8 cellular contexts compared by ENCODE assay signal in genomic region chr17:78735832-78736525, GRCh38. TPM values are rescaled to one million over a fixed set of nuclear protein-coding genes. Genes with fewer than 3 reads are reported as not detected.
DNase-seq lines count a peak whose midpoint lies in the region; ATAC-seq and TF ChIP-seq lines count a peak whose summit lies in the region.

No MANE protein-coding gene starts in this region.

- CTCF ChIA-PET in CD8-positive, alpha-beta T cell (lab: Charles Lee) = interaction anchor here (0.8 to 2.7 kb wide), 8 partner anchors 11 to 239 kb away, joined by 3 to 26 read pairs (median 3); no protein-coding TSS in a partner anchor
- CTCF ChIA-PET in activated CD4-positive, alpha-beta memory T cell treated with anti-CD3 and anti-CD28 coated beads, Interleukin-2, amount 10 ng/mL, durations not matched to agents 7 days and 5 days (lab: Charles Lee) = interaction anchor here (0.5 to 3.6 kb wide), 10 partner anchors 8 to 342 kb away, joined by 3 to 24 read pairs (median 4); no protein-coding TSS in a partner anchor

- no peak for TF ChIP-seq CTCF in CD8-positive, alpha-beta T cell (IDR thresholded peaks at IDR 0.05)
- TF ChIP-seq CTCF in neural progenitor cell (IDR thresholded peaks at IDR 0.05) = no peak

- peak overlapping the region; percentile 58 for H3K27ac ChIP-seq in CD8-positive, alpha-beta T cell (ENCODE audit: low read depth, low read length)
- H3K27ac ChIP-seq in thymus (ENCODE audit: low read depth) (peak overlapping the region; percentile 92), neural progenitor cell (no peak overlapping the region)

- peak overlapping the region; percentile 63 for H3K4me3 ChIP-seq in CD8-positive, alpha-beta T cell (ENCODE audit: low read depth, low read length)
- H3K4me3 ChIP-seq in thymus (ENCODE audit: low read length) = peak overlapping the region; percentile 61
- no peak overlapping the region for H3K4me3 ChIP-seq in neural progenitor cell

- H3K36me3 ChIP-seq in CD8-positive, alpha-beta T cell (ENCODE audit: insufficient read depth, low read length) = no peaks in the 10 kb centered on the region
- H3K36me3 ChIP-seq in thymus (ENCODE audit: control insufficient read depth, insufficient read depth) (no peaks in the 10 kb centered on the region), neural progenitor cell (no peaks in the 10 kb centered on the region)

- no peak overlapping the region for H3K4me2 ChIP-seq in neural progenitor cell

- no peaks in the 10 kb centered on the region for H3F3A ChIP-seq in neural progenitor cell (ENCODE audit: low read depth)

- no peaks in the 10 kb centered on the region for H3K9me3 Mint-ChIP-seq in CD8-positive, alpha-beta T cell
- H3K9me3 Mint-ChIP-seq in activated CD4-positive, alpha-beta memory T cell treated with anti-CD3 and anti-CD28 coated beads, Interleukin-2, amount 10 ng/mL, durations not matched to agents 7 days and 5 days = no peaks in the 10 kb centered on the region
- H3K9me3 Mint-ChIP-seq in neural progenitor cell = no peaks in the 10 kb centered on the region

- H4K20me1 ChIP-seq in neural progenitor cell (ENCODE audit: low read depth) = peaks cover 17% of the 10 kb centered on the region

- H3K4me3 Mint-ChIP-seq in CD8-positive, alpha-beta T cell = peak overlapping the region; percentile 88
- H3K4me3 Mint-ChIP-seq in activated CD4-positive, alpha-beta memory T cell treated with anti-CD3 and anti-CD28 coated beads, Interleukin-2, amount 10 ng/mL, durations not matched to agents 7 days and 5 days = peak overlapping the region; percentile 97
- no peak overlapping the region for H3K4me3 Mint-ChIP-seq in neural progenitor cell

- H3K79me2 ChIP-seq in neural progenitor cell (ENCODE audit: low read depth) = no peaks in the 10 kb centered on the region

- no peaks in the 10 kb centered on the region for H3K27me3 Mint-ChIP-seq in CD8-positive, alpha-beta T cell (ENCODE audit: low read depth)
- no peaks in the 10 kb centered on the region for H3K27me3 Mint-ChIP-seq in activated CD4-positive, alpha-beta memory T cell treated with anti-CD3 and anti-CD28 coated beads, Interleukin-2, amount 10 ng/mL, durations not matched to agents 7 days and 5 days
- no peaks in the 10 kb centered on the region for H3K27me3 Mint-ChIP-seq in neural progenitor cell (ENCODE audit: insufficient read depth, low read depth)

- peak overlapping the region; percentile 92 for H3K27ac Mint-ChIP-seq in CD8-positive, alpha-beta T cell
- H3K27ac Mint-ChIP-seq in activated CD4-positive, alpha-beta memory T cell treated with anti-CD3 and anti-CD28 coated beads, Interleukin-2, amount 10 ng/mL, durations not matched to agents 7 days and 5 days = peak overlapping the region; percentile 97
- no peak overlapping the region for H3K27ac Mint-ChIP-seq in neural progenitor cell

- POLR2A ChIA-PET in CD8-positive, alpha-beta T cell (lab: Charles Lee) = interaction anchor here (0.9 to 2.0 kb wide), 10 partner anchors 10 to 53 kb away, joined by 3 to 10 read pairs (median 5); no protein-coding TSS in a partner anchor
- POLR2A ChIA-PET in activated CD4-positive, alpha-beta memory T cell treated with anti-CD3 and anti-CD28 coated beads, Interleukin-2, amount 10 ng/mL, durations not matched to agents 7 days and 5 days (lab: Charles Lee) = interaction anchor here (0.5 to 5.3 kb wide), 21 partner anchors 7 to 106 kb away, joined by 3 to 84 read pairs (median 6); partner anchors contain the start of gene CYTH1

- peaks cover 85% of the 10 kb centered on the region for H3K4me1 ChIP-seq in CD8-positive, alpha-beta T cell (ENCODE audit: insufficient read depth, low read length)
- peaks cover 25% of the 10 kb centered on the region for H3K4me1 ChIP-seq in thymus (ENCODE audit: control insufficient read depth, insufficient read depth, low read length)
- peaks cover 11% of the 10 kb centered on the region for H3K4me1 ChIP-seq in neural progenitor cell

- no peaks in the 10 kb centered on the region for H3K9me3 ChIP-seq in CD8-positive, alpha-beta T cell (ENCODE audit: low read length)
- H3K9me3 ChIP-seq in thymus (ENCODE audit: control insufficient read depth) = no peaks in the 10 kb centered on the region
- H3K9me3 ChIP-seq in neural progenitor cell (ENCODE audit: low read depth) = no peaks in the 10 kb centered on the region

- H3K27me3 ChIP-seq in CD8-positive, alpha-beta T cell (ENCODE audit: insufficient read depth, low read length) = no peaks in the 10 kb centered on the region
- H3K27me3 ChIP-seq in thymus (ENCODE audit: control insufficient read depth, insufficient read depth) (no peaks in the 10 kb centered on the region), neural progenitor cell (no peaks in the 10 kb centered on the region)

- ATAC-seq in CD8-positive, alpha-beta T cell = no peak
- ATAC-seq in HG02798 (IDR thresholded peaks at IDR 0.05; ENCODE audit: poor library complexity, unreplicated experiment) (peak; percentile 4), GM18870 (IDR thresholded peaks at IDR 0.05; ENCODE audit: unreplicated experiment) (no peak), HG03025 (IDR thresholded peaks at IDR 0.05; ENCODE audit: low FRiP score, unreplicated experiment) (no peak)

- WGBS in thymus = 3% methylated on average over 6 of the region's 6 CpGs

- H2AFZ ChIP-seq in neural progenitor cell (replicated peaks) = no peak overlapping the region

- peaks cover 88% of the 10 kb centered on the region for H3K4me1 Mint-ChIP-seq in CD8-positive, alpha-beta T cell (ENCODE audit: low read depth)
- H3K4me1 Mint-ChIP-seq in activated CD4-positive, alpha-beta memory T cell treated with anti-CD3 and anti-CD28 coated beads, Interleukin-2, amount 10 ng/mL, durations not matched to agents 7 days and 5 days = peaks cover 91% of the 10 kb centered on the region
- peaks cover 27% of the 10 kb centered on the region for H3K4me1 Mint-ChIP-seq in neural progenitor cell

- no peak for DNase-seq in CD8-positive, alpha-beta T cell
- no peak for DNase-seq in activated CD4-positive, alpha-beta memory T cell treated with anti-CD3 and anti-CD28 coated beads, Interleukin-2, amount 10 ng/mL, durations not matched to agents 7 days and 5 days
- peak; percentile 69 for DNase-seq in kidney glomerular epithelial cell (lab: John Stamatoyannopoulos, UW)
- DNase-seq in neural progenitor cell (ENCODE audit: low spot score) = no peak

- peaks cover 38% of the 10 kb centered on the region for H3K36me3 Mint-ChIP-seq in CD8-positive, alpha-beta T cell
- H3K36me3 Mint-ChIP-seq in activated CD4-positive, alpha-beta memory T cell treated with anti-CD3 and anti-CD28 coated beads, Interleukin-2, amount 10 ng/mL, durations not matched to agents 7 days and 5 days (ENCODE audit: low read depth) = peaks cover 58% of the 10 kb centered on the region
- no peaks in the 10 kb centered on the region for H3K36me3 Mint-ChIP-seq in neural progenitor cell

- intact Hi-C loops in CD8-positive, alpha-beta T cell (cut with DNase I, micrococcal nuclease) = loop anchor here (1.0 to 5.0 kb wide), 3 partner anchors 8 to 41 kb away; no protein-coding TSS in a partner anchor

- H3K9ac ChIP-seq in neural progenitor cell = no peak overlapping the region

RNA-seq across cellular contexts. Expression of gene CYTH1, which starts 46.1 kb away (rescaled TPM):
- total RNA-seq in CD8-positive, alpha-beta T cell = 100 to 1,000 TPM; 475 to 490 TPM
- 100 to 1,000 TPM; 288 to 309 TPM for total RNA-seq in activated CD4-positive, alpha-beta memory T cell treated with anti-CD3 and anti-CD28 coated beads, Interleukin-2, amount 10 ng/mL, durations not matched to agents 7 days and 5 days
- polyA plus RNA-seq in thymus = 91.7 TPM
- 14.8 and 16.0 TPM in 2 replicates for total RNA-seq in neural progenitor cell (ENCODE audit: low replicate concordance)

Comparison
In these comparisons a context has a peak if more than half of its experiments do, and no peak if none do; other contexts are left out.
1. RNA of gene CYTH1, which starts 46.1 kb away (total RNA-seq): 475 to 490 TPM in CD8-positive, alpha-beta T cell and 288 to 309 TPM in activated CD4-positive, alpha-beta memory T cell treated with anti-CD3 and anti-CD28 coated beads, Interleukin-2, amount 10 ng/mL, durations not matched to agents 7 days and 5 days; 14.8 to 16.0 TPM in neural progenitor cell; every median in the first group is over 10 times any median in the second.